8 cellular contexts compared by ENCODE assay signal in the genomic region with DNA sequence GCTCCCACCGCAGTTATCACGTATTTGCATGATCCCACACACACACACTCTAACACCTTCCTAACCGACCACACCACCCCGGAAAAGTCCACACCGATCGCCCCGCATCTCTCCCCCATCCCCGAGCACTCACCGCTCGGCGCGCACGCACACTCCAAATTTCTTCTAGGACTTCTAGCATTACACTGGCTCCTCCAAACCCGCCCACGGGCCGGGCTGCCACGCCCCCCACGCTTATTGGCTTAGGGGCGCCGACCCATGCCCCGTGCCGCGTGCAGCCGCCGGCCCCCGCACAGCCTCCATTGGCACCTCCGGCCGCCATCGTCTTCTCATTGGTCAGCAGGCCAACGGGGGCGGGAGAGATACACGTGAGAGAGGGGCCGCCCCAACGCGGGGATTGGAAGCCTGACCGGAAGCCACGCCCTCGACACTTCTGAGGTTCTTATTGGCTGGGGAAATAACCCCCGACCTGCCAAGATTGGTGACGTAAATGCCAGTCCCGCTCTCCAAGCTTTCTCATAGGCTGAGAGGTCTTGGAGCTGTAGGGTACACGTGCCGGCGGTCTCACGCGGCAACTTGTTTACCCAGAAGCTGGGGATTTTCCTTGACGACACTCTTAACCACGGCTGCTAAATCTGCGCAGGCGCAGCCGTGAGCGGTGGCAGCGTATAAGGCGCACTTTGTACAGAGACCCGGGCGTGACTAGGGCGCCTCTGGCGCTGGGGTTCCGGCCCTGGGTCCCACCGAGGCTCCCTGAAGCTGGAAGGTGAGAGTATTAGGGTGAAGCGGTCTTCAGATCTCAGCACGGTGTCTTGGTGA. TPM values are rescaled to one million over a fixed set of nuclear protein-coding genes. Genes with fewer than 3 reads are reported as not detected.
DNase-seq lines count a peak whose midpoint lies in the region; ATAC-seq and TF ChIP-seq lines count a peak whose summit lies in the region.

No MANE protein-coding gene starts in this region.

- TF ChIP-seq CTCF in lower leg skin (IDR thresholded peaks at IDR 0.05) = no peak

- H3K4me1 ChIP-seq in duodenal mucosa (ENCODE audit: control insufficient read depth in 1 of 2, insufficient read depth in 2 of 2, low read length in 2 of 2) = peaks cover 48 to 54% of the 10 kb centered on the region in 2 donors

- H3K4me3 ChIP-seq in duodenal mucosa (ENCODE audit: low read depth in 1 of 2, low read length in 2 of 2) (peak overlapping the region; percentile 81 to 96), lower leg skin (ENCODE audit: low read depth, poor library complexity, severe bottlenecking) (peak overlapping the region; percentile 86)

- H3K27ac ChIP-seq in duodenal mucosa (ENCODE audit: low read depth, low read length) = peak overlapping the region; percentile 98

- peaks cover 13 to 16% of the 10 kb centered on the region in 2 donors for H3K36me3 ChIP-seq in duodenal mucosa (ENCODE audit: control insufficient read depth in 1 of 2, insufficient read depth in 2 of 2, low read length in 2 of 2)

- H3K27me3 ChIP-seq in duodenal mucosa (ENCODE audit: control insufficient read depth in 1 of 2, insufficient read depth in 2 of 2, low read length in 2 of 2) = no peaks in the 10 kb centered on the region

- ATAC-seq in GM19372 (IDR thresholded peaks at IDR 0.05; ENCODE audit: low read depth, unreplicated experiment) (peak; percentile 85), HG03521 (IDR thresholded peaks at IDR 0.05; ENCODE audit: unreplicated experiment) (peak; percentile 76)

- peak in 1 of 2 donors; percentile 99 for TF ChIP-seq POLR2A in lower leg skin (IDR thresholded peaks at IDR 0.05)

- no peaks in the 10 kb centered on the region for H3K9me3 ChIP-seq in duodenal mucosa (ENCODE audit: control insufficient read depth in 1 of 2, low read length in 2 of 2)

- 1% methylated on average over 51 to 62 of the region's 62 CpGs for WGBS in lower leg skin, 2 donors

- intact Hi-C loops in lower leg skin (cut with DNase I; ENCODE audit: low total_unique reads) = no loop called here

- DNase-seq in CD1c-positive myeloid dendritic cell (ENCODE audit: extremely low spot score) (peak; percentile 100), NCI-H748 (lab: John Stamatoyannopoulos, UW; ENCODE audit: unreplicated experiment) (peak; percentile 100), lower leg skin (ENCODE audit: low spot score in 2 of 2) (peak; percentile 100)
- peak; percentile 100 for DNase-seq in activated CD4-positive, alpha-beta T cell treated with anti-CD3 and anti-CD28 coated beads, Interleukin-2, amount 50 U/mL, for 4 hours
- peak; percentile 99 to 100 for DNase-seq in stimulated activated CD4-positive, alpha-beta T cell treated with anti-CD3 and anti-CD28 coated beads, Interleukin-4, amount 100 ng/mL, for 48 hours (ENCODE audit: low read depth in 2 of 2)

- H3K9ac ChIP-seq in duodenal mucosa (ENCODE audit: low read depth in 1 of 2, low read length in 2 of 2) = peak overlapping the region; percentile 100

RNA-seq across cellular contexts. Expression of gene PER1, which starts 4.2 kb away (rescaled TPM):
- total RNA-seq in lower leg skin = 100 to 1,000 TPM; 197 to 545 (median 266) TPM

RNA-seq across cellular contexts. Expression of gene VAMP2, which starts 6.4 kb away (rescaled TPM):
- total RNA-seq in lower leg skin = 10 to 100 TPM; 43.5 to 58.9 (median 49.3) TPM

RNA-seq across cellular contexts. Expression of gene TMEM107, which starts 19.8 kb away (rescaled TPM):
- 10 to 100 TPM; 15.9 to 21.0 (median 17.6) TPM for total RNA-seq in lower leg skin

RNA-seq across cellular contexts. Expression of gene HES7, which starts 32.5 kb away (rescaled TPM):
- total RNA-seq in lower leg skin = not detected

RNA-seq across cellular contexts. Expression of gene BORCS6, which starts 33.6 kb away (rescaled TPM):
- total RNA-seq in lower leg skin = 10 to 100 TPM; 22.0 to 26.6 (median 25.0) TPM

Comparison
In these comparisons a context has a peak if more than half of its experiments do, and no peak if none do; other contexts are left out.
1. Peak in every context shown above with its lines: DNase-seq, ATAC-seq, H3K4me3 ChIP-seq and H3K27ac ChIP-seq.